In genomic region chr2:36456227-36456788, GRCh38 we compare ENCODE assay signal across 9 cellular contexts.
DNase-seq lines count a peak whose midpoint lies in the region; ATAC-seq, FAIRE-seq and TF ChIP-seq lines count a peak whose summit lies in the region.
"Had no signal": no experiment of that assay in that cellular context is flagged by ENCODE, and none has a peak within 500 bp of the region (broad histone marks: within the 10 kb centered on the region; RNA-seq: fewer than 3 reads in every experiment).

No MANE protein-coding gene starts in this region.

- H3K4me1 Mint-ChIP-seq in naive thymus-derived CD4-positive, alpha-beta T cell, result no peaks in the 10 kb centered on the region

- H3K4me3 Mint-ChIP-seq in naive thymus-derived CD4-positive, alpha-beta T cell, result no peak overlapping the region

- no peaks in the 10 kb centered on the region for H3K27me3 Mint-ChIP-seq in naive thymus-derived CD4-positive, alpha-beta T cell

- H3K36me3 Mint-ChIP-seq in naive thymus-derived CD4-positive, alpha-beta T cell, result no peaks in the 10 kb centered on the region

- no peak for TF ChIP-seq POLR2A in A549 (IDR thresholded peaks at IDR 0.05; ENCODE audit: low read length)

- H3K9me3 ChIP-seq in A549, result no peaks in the 10 kb centered on the region
- no peaks in the 10 kb centered on the region for H3K9me3 ChIP-seq in naive thymus-derived CD4-positive, alpha-beta T cell (ENCODE audit: control insufficient read depth in 2 of 3, low read length in 3 of 3)
- H3K9me3 ChIP-seq: BLaER1 treated with 17β-estradiol and CSF1 and Interleukin-3, amounts not matched to agents 10 nM and 100 nM had no signal

- ATAC-seq in A549, result peak in 1 of 2 experiments; percentile 6; a peak in 3 of 6 replicates
- ATAC-seq in naive thymus-derived CD4-positive, alpha-beta T cell, result peak; percentile 32
- no peak for ATAC-seq in GM19395 (IDR thresholded peaks at IDR 0.05; ENCODE audit: unreplicated experiment)
- no peak for ATAC-seq in HG03521 (IDR thresholded peaks at IDR 0.05; ENCODE audit: unreplicated experiment)

- intact Hi-C loops in naive thymus-derived CD4-positive, alpha-beta T cell (cut with micrococcal nuclease), result no loop called here

- peak overlapping the region; percentile 80 to 87 for H3K27ac ChIP-seq in A549
- peak overlapping the region; percentile 54 for H3K27ac ChIP-seq in RWPE1
- no peak overlapping the region for H3K27ac ChIP-seq in naive thymus-derived CD4-positive, alpha-beta T cell (ENCODE audit: low read depth, low read length)

- WGBS in A549 (ENCODE audit: missing lambda C conversion rate), result 58% methylated on average over 11 of the region's 11 CpGs

- DNase-seq in A549 (ENCODE audit: low read depth in 1 of 2, low spot score in 1 of 2), result no peak
- no peak for DNase-seq in RWPE1 (ENCODE audit: low spot score)
- peak; percentile 85 for DNase-seq in fibroblast of peridontal ligament (ENCODE audit: extremely low read depth)
- DNase-seq in naive thymus-derived CD4-positive, alpha-beta T cell, result no peak
- DNase-seq in NCI-H510A treated with DMSO at 0.1 percent for 48 hours (lab: John Stamatoyannopoulos, UW), result no peak
- DNase-seq in LoVo (ENCODE audit: low spot score), result no peak

- H3K27me3 ChIP-seq in naive thymus-derived CD4-positive, alpha-beta T cell (ENCODE audit: control insufficient read depth in 2 of 2, insufficient read depth in 2 of 2, low read length in 2 of 2), result no peaks in the 10 kb centered on the region
- H3K27me3 ChIP-seq: BLaER1 treated with 17β-estradiol and CSF1 and Interleukin-3, amounts not matched to agents 10 nM and 100 nM had no signal

- peak overlapping the region; percentile 64 for H3K4me2 ChIP-seq in A549

- TF ChIP-seq CTCF in A549 (IDR thresholded peaks at IDR 0.05), result no peak
- no peak for TF ChIP-seq CTCF in RWPE1 (conservative IDR thresholded peaks at IDR 0.05; ENCODE audit: low read depth)

- H3K4me3 ChIP-seq in A549, result no peak overlapping the region
- no peak overlapping the region for H3K4me3 ChIP-seq in naive thymus-derived CD4-positive, alpha-beta T cell (ENCODE audit: low read length)
- H3K4me3 ChIP-seq: BLaER1 treated with 17β-estradiol and CSF1 and Interleukin-3, amounts not matched to agents 10 nM and 100 nM had no signal

- H3K9me3 Mint-ChIP-seq in naive thymus-derived CD4-positive, alpha-beta T cell, result no peaks in the 10 kb centered on the region

- POLR2A ChIA-PET in A549 (lab: Yijun Ruan, JAX), result no interaction called here
- POLR2A ChIA-PET in RWPE1 (lab: Yijun Ruan, JAX; ENCODE audit: low non-redundant PET), result no interaction called here
- POLR2A ChIA-PET in naive thymus-derived CD4-positive, alpha-beta T cell (lab: Charles Lee), result no interaction called here

- no peak overlapping the region for H3K27ac Mint-ChIP-seq in naive thymus-derived CD4-positive, alpha-beta T cell

- FAIRE-seq in A549 (lab: Jason Lieb, UNC), result no peak

- H3K36me3 ChIP-seq in naive thymus-derived CD4-positive, alpha-beta T cell (ENCODE audit: control insufficient read depth in 2 of 3, insufficient read depth in 3 of 3, low read length in 3 of 3), result no peaks in the 10 kb centered on the region

- no peak for TF ChIP-seq EP300 in A549 (IDR thresholded peaks at IDR 0.05)

- no peak for TF ChIP-seq RAD21 in A549 (conservative IDR thresholded peaks at IDR 0.05 in 1 of 2, IDR thresholded peaks at IDR 0.05 in 1 of 2)

- CTCF ChIA-PET in A549 (lab: Yijun Ruan, JAX) (interaction anchor here (0.6 to 2.1 kb wide), 8 partner anchors 12 to 104 kb away, joined by 3 to 11 read pairs (median 3); no protein-coding TSS in a partner anchor), RWPE1 (lab: Yijun Ruan, JAX) (no interaction called here)
- CTCF ChIA-PET in naive thymus-derived CD4-positive, alpha-beta T cell (lab: Charles Lee), result no interaction called here

- peaks cover 100% of the 10 kb centered on the region for H3K4me1 ChIP-seq in A549
- peaks cover 0 to 8% of the 10 kb centered on the region in 2 donors for H3K4me1 ChIP-seq in naive thymus-derived CD4-positive, alpha-beta T cell (ENCODE audit: control insufficient read depth in 2 of 2, insufficient read depth in 2 of 2, low read length in 2 of 2)

TF ChIP-seq in A549, 52 proteins besides CTCF, POLR2A, EP300 and RAD21:
- TF ChIP-seq NFE2L2 (conservative IDR thresholded peaks at IDR 0.05; ENCODE audit: low read length) (0 out of 2 replicates have a peak, but pooled peaks have one; percentile 15), JUN (IDR thresholded peaks at IDR 0.05) (0 out of 5 replicates have a peak, but pooled peaks of 1 of the 2 experiments have one; percentile 26), ATOH8 (CRISPR knock-in tag; IDR thresholded peaks at IDR 0.05; ENCODE audit: low read depth) (peak; percentile 69; the same call in 1 of the 2 replicates), MAFK (IDR thresholded peaks at IDR 0.05; ENCODE audit: partially characterized antibody) (peak; percentile 45), HEYL (CRISPR knock-in tag; IDR thresholded peaks at IDR 0.05) (no peak), FOSL2 (IDR thresholded peaks at IDR 0.05) (no peak), FOSL2 (CRISPR knock-in tag; IDR thresholded peaks at IDR 0.05) (peak; percentile 7; the same call in 1 of the 2 replicates)
